Comparison of ENCODE assay signal across 1 cellular context in the genomic region with DNA sequence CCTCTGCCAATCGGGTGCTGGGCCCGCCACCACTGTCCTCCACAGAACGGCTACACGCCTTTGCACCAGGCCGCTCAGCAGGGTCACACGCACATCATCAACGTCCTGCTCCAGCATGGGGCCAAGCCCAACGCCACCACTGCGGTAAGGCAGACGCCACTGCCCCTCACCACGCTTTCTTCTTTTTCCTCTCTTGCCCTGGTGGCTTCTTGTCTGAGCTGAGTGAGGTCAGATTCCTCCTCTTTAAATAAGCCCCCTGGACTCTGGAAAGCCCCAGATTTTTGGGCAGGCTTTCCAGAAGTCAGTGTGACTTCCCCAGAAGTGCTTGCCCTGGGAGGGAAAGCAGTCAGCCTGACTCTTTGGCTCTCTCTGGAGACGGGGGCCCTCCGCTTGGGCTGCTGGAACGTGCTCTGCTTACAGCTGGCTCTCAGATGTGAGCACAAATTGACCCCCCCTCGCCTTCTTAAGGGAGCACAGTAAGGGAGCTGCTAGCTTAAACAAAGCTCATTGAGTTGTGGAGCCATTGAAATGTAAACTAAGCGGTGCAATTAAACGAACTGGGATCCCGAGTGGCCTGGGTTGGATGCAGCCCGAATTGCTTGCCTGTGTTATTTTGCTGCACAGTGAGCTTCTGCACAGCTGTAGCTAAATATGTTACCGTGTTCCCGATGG.
TF ChIP-seq lines count a peak whose summit lies in the region.

No MANE protein-coding gene starts in this region.

TF ChIP-seq in liver, 16 proteins besides CTCF, POLR2A, EP300 and RAD21 (continued from another document):
- TF ChIP-seq, protein P1, sequence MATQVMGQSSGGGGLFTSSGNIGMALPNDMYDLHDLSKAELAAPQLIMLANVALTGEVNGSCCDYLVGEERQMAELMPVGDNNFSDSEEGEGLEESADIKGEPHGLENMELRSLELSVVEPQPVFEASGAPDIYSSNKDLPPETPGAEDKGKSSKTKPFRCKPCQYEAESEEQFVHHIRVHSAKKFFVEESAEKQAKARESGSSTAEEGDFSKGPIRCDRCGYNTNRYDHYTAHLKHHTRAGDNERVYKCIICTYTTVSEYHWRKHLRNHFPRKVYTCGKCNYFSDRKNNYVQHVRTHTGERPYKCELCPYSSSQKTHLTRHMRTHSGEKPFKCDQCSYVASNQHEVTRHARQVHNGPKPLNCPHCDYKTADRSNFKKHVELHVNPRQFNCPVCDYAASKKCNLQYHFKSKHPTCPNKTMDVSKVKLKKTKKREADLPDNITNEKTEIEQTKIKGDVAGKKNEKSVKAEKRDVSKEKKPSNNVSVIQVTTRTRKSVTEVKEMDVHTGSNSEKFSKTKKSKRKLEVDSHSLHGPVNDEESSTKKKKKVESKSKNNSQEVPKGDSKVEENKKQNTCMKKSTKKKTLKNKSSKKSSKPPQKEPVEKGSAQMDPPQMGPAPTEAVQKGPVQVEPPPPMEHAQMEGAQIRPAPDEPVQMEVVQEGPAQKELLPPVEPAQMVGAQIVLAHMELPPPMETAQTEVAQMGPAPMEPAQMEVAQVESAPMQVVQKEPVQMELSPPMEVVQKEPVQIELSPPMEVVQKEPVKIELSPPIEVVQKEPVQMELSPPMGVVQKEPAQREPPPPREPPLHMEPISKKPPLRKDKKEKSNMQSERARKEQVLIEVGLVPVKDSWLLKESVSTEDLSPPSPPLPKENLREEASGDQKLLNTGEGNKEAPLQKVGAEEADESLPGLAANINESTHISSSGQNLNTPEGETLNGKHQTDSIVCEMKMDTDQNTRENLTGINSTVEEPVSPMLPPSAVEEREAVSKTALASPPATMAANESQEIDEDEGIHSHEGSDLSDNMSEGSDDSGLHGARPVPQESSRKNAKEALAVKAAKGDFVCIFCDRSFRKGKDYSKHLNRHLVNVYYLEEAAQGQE (IDR thresholded peaks at IDR 0.05) = no peak
- TF ChIP-seq, protein P2, sequence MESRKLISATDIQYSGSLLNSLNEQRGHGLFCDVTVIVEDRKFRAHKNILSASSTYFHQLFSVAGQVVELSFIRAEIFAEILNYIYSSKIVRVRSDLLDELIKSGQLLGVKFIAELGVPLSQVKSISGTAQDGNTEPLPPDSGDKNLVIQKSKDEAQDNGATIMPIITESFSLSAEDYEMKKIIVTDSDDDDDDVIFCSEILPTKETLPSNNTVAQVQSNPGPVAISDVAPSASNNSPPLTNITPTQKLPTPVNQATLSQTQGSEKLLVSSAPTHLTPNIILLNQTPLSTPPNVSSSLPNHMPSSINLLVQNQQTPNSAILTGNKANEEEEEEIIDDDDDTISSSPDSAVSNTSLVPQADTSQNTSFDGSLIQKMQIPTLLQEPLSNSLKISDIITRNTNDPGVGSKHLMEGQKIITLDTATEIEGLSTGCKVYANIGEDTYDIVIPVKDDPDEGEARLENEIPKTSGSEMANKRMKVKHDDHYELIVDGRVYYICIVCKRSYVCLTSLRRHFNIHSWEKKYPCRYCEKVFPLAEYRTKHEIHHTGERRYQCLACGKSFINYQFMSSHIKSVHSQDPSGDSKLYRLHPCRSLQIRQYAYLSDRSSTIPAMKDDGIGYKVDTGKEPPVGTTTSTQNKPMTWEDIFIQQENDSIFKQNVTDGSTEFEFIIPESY (IDR thresholded peaks at IDR 0.05) = no peak
- TF ChIP-seq RXRA (IDR thresholded peaks at IDR 0.05) = no peak
- no peak for TF ChIP-seq NR2F2 (IDR thresholded peaks at IDR 0.05)
- TF ChIP-seq EGR1 (IDR thresholded peaks at IDR 0.05; ENCODE audit: low read depth in 2 of 2) = no peak
- no peak for TF ChIP-seq HNF4G (IDR thresholded peaks at IDR 0.05)
- no peak for TF ChIP-seq TAF1 (conservative IDR thresholded peaks at IDR 0.05)
- no peak for TF ChIP-seq HNF4A (conservative IDR thresholded peaks at IDR 0.05)
TF ChIP-seq in liver: peak in this region for 0.
